ENCODE assay signal across 17 cellular contexts in the genomic region with DNA sequence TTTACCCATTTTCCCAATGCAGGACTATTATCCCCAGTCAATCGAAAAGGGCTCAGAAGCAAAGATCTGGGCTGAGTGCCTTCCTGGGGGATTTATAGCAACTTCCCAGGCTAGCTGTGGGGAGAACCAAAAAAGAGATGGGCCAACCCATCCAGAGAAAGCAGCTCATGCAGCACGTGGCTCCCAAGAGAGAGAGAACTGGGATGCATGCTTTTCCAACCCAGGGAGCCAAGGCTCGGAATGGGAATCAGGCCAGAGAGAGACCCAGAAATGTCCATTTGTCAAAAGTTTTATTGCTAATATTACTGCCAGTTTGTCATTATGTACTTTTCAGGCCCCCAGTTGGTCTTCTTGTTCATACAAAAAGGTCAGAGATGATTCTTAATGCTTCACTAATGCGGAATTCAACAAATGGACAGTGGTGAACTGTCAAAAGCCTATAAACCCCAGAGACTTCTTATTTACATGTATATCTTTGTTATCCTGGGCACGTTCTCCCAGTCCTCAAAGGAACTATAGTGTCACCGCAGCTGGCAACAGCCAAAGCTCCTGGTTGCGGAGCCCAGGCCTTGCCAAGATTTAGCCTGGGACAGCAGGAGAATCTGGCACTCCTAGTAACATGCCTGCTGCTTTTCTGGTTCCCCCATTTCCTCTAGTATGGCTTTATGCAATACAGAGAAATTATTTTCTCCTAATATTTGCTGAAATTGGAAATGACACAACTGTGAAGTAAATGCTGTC.
"Had no signal": no experiment of that assay in that cellular context is flagged by ENCODE, and none has a peak within 500 bp of the region (broad histone marks: within the 10 kb centered on the region; RNA-seq: fewer than 3 reads in every experiment).

No MANE protein-coding gene starts in this region.

- H3K27ac ChIP-seq: ovary, stomach had no signal

- H3K36me3 ChIP-seq: ovary, stomach had no signal

- H3K4me1 ChIP-seq: stomach had no signal

- ATAC-seq: activated CD8-positive, alpha-beta T cell treated with anti-CD3 and anti-CD28 coated beads for 36 hours; activated T-helper 17 cell treated with anti-CD3 and anti-CD28 coated beads, Interleukin-2, amount 50 U/mL, for 72 hours; effector memory CD8-positive, alpha-beta T cell; left lobe of liver; sciatic nerve; stimulated activated effector memory CD8-positive, alpha-beta T cell treated with anti-CD3 and anti-CD28 coated beads, Interleukin-12 subunit alpha, Interleukin-12 subunit beta, amount 100 ng/mL, for 72 hours had no signal

- DNase-seq: activated CD4-positive, alpha-beta T cell treated with anti-CD3 and anti-CD28 coated beads, Interleukin-2, amount 10 ng/mL, durations not matched to agents 24 days and 14 days; activated CD8-positive, alpha-beta T cell treated with anti-CD3 and anti-CD28 coated beads for 36 hours; activated naive CD4-positive, alpha-beta T cell; activated naive CD8-positive, alpha-beta T cell treated with anti-CD3 and anti-CD28 coated beads, Interleukin-2, amount 10 ng/mL, durations not matched to agents 7 days and 5 days; activated T-cell treated with anti-CD3 and anti-CD28 coated beads, Interleukin-2, amount 50 U/mL, for 1 hour; cerebellar nuclear complex; dermis blood vessel endothelial cell; effector memory CD8-positive, alpha-beta T cell; ovary; SK-N-SH; stimulated activated CD4-positive, alpha-beta T cell treated with anti-CD3 and anti-CD28 coated beads, Interleukin-4, amount 100 ng/mL, for 24 hours; stomach had no signal

- H3K27me3 ChIP-seq: ovary, stomach had no signal

- H3K4me3 ChIP-seq: ovary, smooth muscle cell, stomach had no signal

- H3K9me3 ChIP-seq: ovary, SK-N-SH, stomach had no signal
